Comparison of ENCODE assay signal across 14 cellular contexts in genomic region chr10:3106908-3107425, GRCh38. TPM values are rescaled to one million over a fixed set of nuclear protein-coding genes. Genes with fewer than 3 reads are reported as not detected.
DNase-seq lines count a peak whose midpoint lies in the region; ATAC-seq and TF ChIP-seq lines count a peak whose summit lies in the region.
"Had no signal": no experiment of that assay in that cellular context is flagged by ENCODE, and none has a peak within 500 bp of the region (broad histone marks: within the 10 kb centered on the region; RNA-seq: fewer than 3 reads in every experiment).

No MANE protein-coding gene starts in this region.

- H3K36me3 ChIP-seq in SJSA1 = peaks cover 86% of the 10 kb centered on the region
- peaks cover under 1 to 21% of the 10 kb centered on the region in 2 donors for H3K36me3 ChIP-seq in lung (ENCODE audit: control insufficient read depth in 2 of 2, insufficient read depth in 2 of 2, low read length in 2 of 2)
- H3K36me3 ChIP-seq in thoracic aorta = peaks cover 15% of the 10 kb centered on the region

- ATAC-seq in lung (ENCODE audit: insufficient read depth, low FRiP score) (peak; percentile 65), thoracic aorta (ENCODE audit: insufficient number of reproducible peaks, low FRiP score, low read depth) (no peak)
- no peak for ATAC-seq in natural killer cell treated with Interleukin-12 subunit alpha and Interleukin-12 subunit beta and Interleukin-15 and Interleukin-18, amount 100 ng/mL, for 72 hours
- ATAC-seq: activated T-helper 17 cell treated with anti-CD3 and anti-CD28 coated beads, Interleukin-2, amount 50 U/mL, for 72 hours had no signal

- DNase-seq in SJSA1 (ENCODE audit: low read depth in 1 of 2, low spot score in 2 of 2) (no peak), lung (ENCODE audit: low spot score) (no peak), thoracic aorta (ENCODE audit: low spot score) (no peak), NCI-H1436 (lab: John Stamatoyannopoulos, UW) (no peak), RPMI8226 (no peak), mesenteric fat pad (ENCODE audit: low spot score) (no peak)
- no peak for DNase-seq in natural killer cell treated with Interleukin-12 subunit alpha and Interleukin-12 subunit beta and Interleukin-15 and Interleukin-18, amount 100 ng/mL, for 72 hours (ENCODE audit: low spot score)
- DNase-seq: activated CD4-positive, CD25-positive, alpha-beta regulatory T cell treated with anti-CD3 and anti-CD28 coated beads, Interleukin-2, amount 50 U/mL, for 72 hours; colonic mucosa; NCI-H1417; spleen had no signal

- H3K9me3 ChIP-seq in SJSA1 (replicated peaks) (no peaks in the 10 kb centered on the region), lung (ENCODE audit: control insufficient read depth in 2 of 2, insufficient read depth in 1 of 2, low read length in 1 of 2) (no peaks in the 10 kb centered on the region), thoracic aorta (no peaks in the 10 kb centered on the region)
- H3K9me3 ChIP-seq: colonic mucosa, mucosa of descending colon, spleen had no signal

- H3K4me3 ChIP-seq in SJSA1 (no peak overlapping the region), lung (no peak overlapping the region), thoracic aorta (peak overlapping the region; percentile 44)
- H3K4me3 ChIP-seq: colonic mucosa, mucosa of descending colon, spleen had no signal

- H3K36me3 Mint-ChIP-seq in natural killer cell treated with Interleukin-12 subunit alpha and Interleukin-12 subunit beta and Interleukin-15 and Interleukin-18, amount 100 ng/mL, for 72 hours = peaks cover 10% of the 10 kb centered on the region

- H3K27me3 Mint-ChIP-seq in natural killer cell treated with Interleukin-12 subunit alpha and Interleukin-12 subunit beta and Interleukin-15 and Interleukin-18, amount 100 ng/mL, for 72 hours = no peaks in the 10 kb centered on the region
- H3K27me3 Mint-ChIP-seq: activated T-helper 17 cell treated with anti-CD3 and anti-CD28 coated beads, Interleukin-2, amount 50 U/mL, for 72 hours had no signal

- peak overlapping the region; percentile 84 for H3K27ac ChIP-seq in SJSA1
- H3K27ac ChIP-seq in cingulate gyrus (ENCODE audit: low read depth, low read length) = peak overlapping the region; percentile 47
- H3K27ac ChIP-seq in lung (ENCODE audit: low read depth in 1 of 2, low read length in 1 of 2) = peak overlapping the region; percentile 65 to 85
- H3K27ac ChIP-seq in thoracic aorta = peak overlapping the region; percentile 85 to 90
- H3K27ac ChIP-seq: colonic mucosa, spleen had no signal

- H3K27me3 ChIP-seq in SJSA1 (replicated peaks) (no peaks in the 10 kb centered on the region), lung (ENCODE audit: control insufficient read depth, insufficient read depth) (no peaks in the 10 kb centered on the region), thoracic aorta (replicated peaks; ENCODE audit: insufficient read depth) (no peaks in the 10 kb centered on the region)
- H3K27me3 ChIP-seq: colonic mucosa, spleen had no signal

- 71 to 89% methylated on average over 5 of the region's 5 CpGs for WGBS in lung, 2 donors

- TF ChIP-seq CTCF in lung (IDR thresholded peaks at IDR 0.05; ENCODE audit: control extremely low read depth, extremely low read depth) (no peak), thoracic aorta (IDR thresholded peaks at IDR 0.05) (no peak)

- no peak overlapping the region for H3K4me3 Mint-ChIP-seq in natural killer cell treated with Interleukin-12 subunit alpha and Interleukin-12 subunit beta and Interleukin-15 and Interleukin-18, amount 100 ng/mL, for 72 hours
- H3K4me3 Mint-ChIP-seq: activated T-helper 17 cell treated with anti-CD3 and anti-CD28 coated beads, Interleukin-2, amount 50 U/mL, for 72 hours had no signal

- no peak overlapping the region for H3K27ac Mint-ChIP-seq in natural killer cell treated with Interleukin-12 subunit alpha and Interleukin-12 subunit beta and Interleukin-15 and Interleukin-18, amount 100 ng/mL, for 72 hours
- H3K27ac Mint-ChIP-seq: activated T-helper 17 cell treated with anti-CD3 and anti-CD28 coated beads, Interleukin-2, amount 50 U/mL, for 72 hours had no signal

- no peaks in the 10 kb centered on the region for H3K9me3 Mint-ChIP-seq in natural killer cell treated with Interleukin-12 subunit alpha and Interleukin-12 subunit beta and Interleukin-15 and Interleukin-18, amount 100 ng/mL, for 72 hours
- H3K9me3 Mint-ChIP-seq: activated T-helper 17 cell treated with anti-CD3 and anti-CD28 coated beads, Interleukin-2, amount 50 U/mL, for 72 hours had no signal

- H3K4me1 Mint-ChIP-seq in natural killer cell treated with Interleukin-12 subunit alpha and Interleukin-12 subunit beta and Interleukin-15 and Interleukin-18, amount 100 ng/mL, for 72 hours (ENCODE audit: low read depth in 2 of 2) = peaks cover 6 to 7% of the 10 kb centered on the region in 2 donors

- peaks cover 46% of the 10 kb centered on the region for H3K4me1 ChIP-seq in SJSA1 (replicated peaks)
- H3K4me1 ChIP-seq in lung (ENCODE audit: control insufficient read depth in 2 of 2, insufficient read depth in 2 of 2, low read length in 2 of 2) = peaks cover 0 to 6% of the 10 kb centered on the region in 2 donors
- H3K4me1 ChIP-seq in thoracic aorta (ENCODE audit: control insufficient read depth in 1 of 2, low read depth in 2 of 2) = peaks cover 30 to 50% of the 10 kb centered on the region in 2 donors
- H3K4me1 ChIP-seq: colonic mucosa, spleen had no signal

RNA-seq across cellular contexts. Expression of gene PFKP, which starts 39.6 kb away (rescaled TPM):
- 515 and 604 TPM in 2 replicates for total RNA-seq in SJSA1 (2014; rRNA removed; shearing (Covaris generic))
- 10 to 100 TPM; 18.1 to 49.8 TPM for total RNA-seq in lung
- polyA plus RNA-seq in lung = 10 to 100 TPM; 15.1 to 45.6 TPM
- 100 to 1,000 TPM in 1 of 2 donors, 10 to 100 TPM in 1; 91.4 to 153 TPM for total RNA-seq in thoracic aorta
- 100 to 1,000 TPM; 199 to 239 TPM for total RNA-seq in natural killer cell treated with Interleukin-12 subunit alpha and Interleukin-12 subunit beta and Interleukin-15 and Interleukin-18, amount 100 ng/mL, for 72 hours
- 37.9 TPM for total RNA-seq in mesenteric fat pad
